ENCODE assay signal across 1 cellular context in the genomic region with DNA sequence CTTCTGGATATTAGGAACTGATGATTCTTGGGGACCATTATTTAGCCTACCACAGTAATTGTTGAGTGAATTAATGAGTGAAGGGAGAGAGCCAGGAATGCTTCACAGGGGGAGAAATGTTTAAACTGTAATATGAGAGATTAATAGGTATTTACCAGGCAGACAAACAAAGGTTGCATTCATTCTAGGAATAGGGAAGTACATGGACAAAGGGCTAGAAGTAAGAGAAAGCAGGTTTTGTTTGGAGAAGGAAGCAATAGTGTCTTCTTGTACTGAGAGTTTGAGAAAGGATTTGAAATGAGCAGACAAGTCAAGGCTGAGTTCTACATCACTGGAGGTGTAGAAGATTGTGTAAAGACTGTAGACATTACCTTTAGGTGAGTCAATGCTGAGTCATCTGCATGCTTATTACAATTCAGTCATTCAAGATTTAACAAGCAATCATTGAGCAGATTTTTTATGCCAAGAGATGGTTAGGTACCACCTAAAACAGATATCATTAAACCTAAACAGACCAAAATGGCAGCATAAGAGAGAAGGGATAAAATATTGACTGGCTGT.
TF ChIP-seq lines count a peak whose summit lies in the region.

No MANE protein-coding gene starts in this region.

TF ChIP-seq in A549, 52 proteins besides CTCF, POLR2A, EP300 and RAD21 (continued from another document):
- TF ChIP-seq KDM1A (IDR thresholded peaks at IDR 0.05; ENCODE audit: low read depth) (no peak), MAFK (IDR thresholded peaks at IDR 0.05; ENCODE audit: partially characterized antibody) (peak; percentile 62), ESRRA (IDR thresholded peaks at IDR 0.05; ENCODE audit: borderline replicate concordance, low read length) (no peak), ZC3H11A (IDR thresholded peaks at IDR 0.05) (no peak), PHF8 (IDR thresholded peaks at IDR 0.05; ENCODE audit: borderline replicate concordance, low read depth) (no peak), FOSL2 (IDR thresholded peaks at IDR 0.05) (0 out of 2 replicates have a peak, but pooled peaks have one; percentile 14), FOSL2 (CRISPR knock-in tag; IDR thresholded peaks at IDR 0.05) (0 out of 2 replicates have a peak, but pooled peaks have one; percentile 5), MAZ (IDR thresholded peaks at IDR 0.05; ENCODE audit: borderline replicate concordance, low read depth, low read length) (no peak), ZFP36 (IDR thresholded peaks at IDR 0.05; ENCODE audit: borderline replicate concordance, partially characterized antibody) (no peak)
- TF ChIP-seq, protein P1, sequence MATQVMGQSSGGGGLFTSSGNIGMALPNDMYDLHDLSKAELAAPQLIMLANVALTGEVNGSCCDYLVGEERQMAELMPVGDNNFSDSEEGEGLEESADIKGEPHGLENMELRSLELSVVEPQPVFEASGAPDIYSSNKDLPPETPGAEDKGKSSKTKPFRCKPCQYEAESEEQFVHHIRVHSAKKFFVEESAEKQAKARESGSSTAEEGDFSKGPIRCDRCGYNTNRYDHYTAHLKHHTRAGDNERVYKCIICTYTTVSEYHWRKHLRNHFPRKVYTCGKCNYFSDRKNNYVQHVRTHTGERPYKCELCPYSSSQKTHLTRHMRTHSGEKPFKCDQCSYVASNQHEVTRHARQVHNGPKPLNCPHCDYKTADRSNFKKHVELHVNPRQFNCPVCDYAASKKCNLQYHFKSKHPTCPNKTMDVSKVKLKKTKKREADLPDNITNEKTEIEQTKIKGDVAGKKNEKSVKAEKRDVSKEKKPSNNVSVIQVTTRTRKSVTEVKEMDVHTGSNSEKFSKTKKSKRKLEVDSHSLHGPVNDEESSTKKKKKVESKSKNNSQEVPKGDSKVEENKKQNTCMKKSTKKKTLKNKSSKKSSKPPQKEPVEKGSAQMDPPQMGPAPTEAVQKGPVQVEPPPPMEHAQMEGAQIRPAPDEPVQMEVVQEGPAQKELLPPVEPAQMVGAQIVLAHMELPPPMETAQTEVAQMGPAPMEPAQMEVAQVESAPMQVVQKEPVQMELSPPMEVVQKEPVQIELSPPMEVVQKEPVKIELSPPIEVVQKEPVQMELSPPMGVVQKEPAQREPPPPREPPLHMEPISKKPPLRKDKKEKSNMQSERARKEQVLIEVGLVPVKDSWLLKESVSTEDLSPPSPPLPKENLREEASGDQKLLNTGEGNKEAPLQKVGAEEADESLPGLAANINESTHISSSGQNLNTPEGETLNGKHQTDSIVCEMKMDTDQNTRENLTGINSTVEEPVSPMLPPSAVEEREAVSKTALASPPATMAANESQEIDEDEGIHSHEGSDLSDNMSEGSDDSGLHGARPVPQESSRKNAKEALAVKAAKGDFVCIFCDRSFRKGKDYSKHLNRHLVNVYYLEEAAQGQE (IDR thresholded peaks at IDR 0.05), result no peak
- TF ChIP-seq, protein P2, sequence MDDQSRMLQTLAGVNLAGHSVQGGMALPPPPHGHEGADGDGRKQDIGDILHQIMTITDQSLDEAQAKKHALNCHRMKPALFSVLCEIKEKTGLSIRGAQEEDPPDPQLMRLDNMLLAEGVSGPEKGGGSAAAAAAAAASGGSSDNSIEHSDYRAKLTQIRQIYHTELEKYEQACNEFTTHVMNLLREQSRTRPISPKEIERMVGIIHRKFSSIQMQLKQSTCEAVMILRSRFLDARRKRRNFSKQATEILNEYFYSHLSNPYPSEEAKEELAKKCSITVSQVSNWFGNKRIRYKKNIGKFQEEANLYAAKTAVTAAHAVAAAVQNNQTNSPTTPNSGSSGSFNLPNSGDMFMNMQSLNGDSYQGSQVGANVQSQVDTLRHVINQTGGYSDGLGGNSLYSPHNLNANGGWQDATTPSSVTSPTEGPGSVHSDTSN (IDR thresholded peaks at IDR 0.05), result no peak
- TF ChIP-seq, protein P3, sequence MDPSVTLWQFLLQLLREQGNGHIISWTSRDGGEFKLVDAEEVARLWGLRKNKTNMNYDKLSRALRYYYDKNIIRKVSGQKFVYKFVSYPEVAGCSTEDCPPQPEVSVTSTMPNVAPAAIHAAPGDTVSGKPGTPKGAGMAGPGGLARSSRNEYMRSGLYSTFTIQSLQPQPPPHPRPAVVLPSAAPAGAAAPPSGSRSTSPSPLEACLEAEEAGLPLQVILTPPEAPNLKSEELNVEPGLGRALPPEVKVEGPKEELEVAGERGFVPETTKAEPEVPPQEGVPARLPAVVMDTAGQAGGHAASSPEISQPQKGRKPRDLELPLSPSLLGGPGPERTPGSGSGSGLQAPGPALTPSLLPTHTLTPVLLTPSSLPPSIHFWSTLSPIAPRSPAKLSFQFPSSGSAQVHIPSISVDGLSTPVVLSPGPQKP (IDR thresholded peaks at IDR 0.05; ENCODE audit: low read depth, low read length), result no peak
